In genomic region chr15:58348095-58348812, GRCh38 we compare ENCODE assay signal across 1 cellular context.
TF ChIP-seq lines count a peak whose summit lies in the region.

No MANE protein-coding gene starts in this region.

TF ChIP-seq in HepG2, 621 proteins besides CTCF, POLR2A, EP300 and RAD21 (continued from another document):
- no peak for TF ChIP-seq ZBTB26 (CRISPR knock-in tag; IDR thresholded peaks at IDR 0.05; ENCODE audit: borderline replicate concordance)
- 0 out of 2 replicates have a peak, but pooled peaks have one; percentile 12 for TF ChIP-seq HMG20A (CRISPR knock-in tag; IDR thresholded peaks at IDR 0.05; ENCODE audit: borderline replicate concordance)
- peak; percentile 28; the same call in 1 of the 2 replicates for TF ChIP-seq ARID5B (CRISPR knock-in tag; IDR thresholded peaks at IDR 0.05)
- TF ChIP-seq NR2F2 (IDR thresholded peaks at IDR 0.05; ENCODE audit: borderline replicate concordance, low read depth): no peak
- TF ChIP-seq FOXP1 (IDR thresholded peaks at IDR 0.05): no peak
- TF ChIP-seq FOXP1 (CRISPR knock-in tag; IDR thresholded peaks at IDR 0.05): peak; percentile 69
- no peak for TF ChIP-seq ZNF569 (CRISPR knock-in tag; IDR thresholded peaks at IDR 0.05; ENCODE audit: borderline replicate concordance)
- no peak for TF ChIP-seq YY1 (IDR thresholded peaks at IDR 0.05; ENCODE audit: insufficient read depth, insufficient replicate concordance, low read depth, low read length)
- peak; percentile 80; the same call in 1 of the 2 replicates for TF ChIP-seq ZNF281 (CRISPR knock-in tag; IDR thresholded peaks at IDR 0.05; ENCODE audit: borderline replicate concordance)
- no peak for TF ChIP-seq DRAP1 (CRISPR knock-in tag; IDR thresholded peaks at IDR 0.05)
- TF ChIP-seq FOXO1 (CRISPR knock-in tag; IDR thresholded peaks at IDR 0.05): peak; percentile 40; the same call in 1 of the 2 replicates
- TF ChIP-seq NR1H2 (CRISPR knock-in tag; IDR thresholded peaks at IDR 0.05; ENCODE audit: borderline replicate concordance, low read depth): no peak
- TF ChIP-seq SP140L (CRISPR knock-in tag; IDR thresholded peaks at IDR 0.05; ENCODE audit: borderline replicate concordance): no peak
- no peak for TF ChIP-seq ZNF543 (CRISPR knock-in tag; IDR thresholded peaks at IDR 0.05)
- TF ChIP-seq SETDB1 (CRISPR knock-in tag; IDR thresholded peaks at IDR 0.05; ENCODE audit: borderline replicate concordance): no peak
- peak; percentile 92 for TF ChIP-seq SIX1 (CRISPR knock-in tag; IDR thresholded peaks at IDR 0.05; ENCODE audit: borderline replicate concordance)
- TF ChIP-seq SAP130 (CRISPR knock-in tag; IDR thresholded peaks at IDR 0.05; ENCODE audit: low read depth): 0 out of 2 replicates have a peak, but pooled peaks have one; percentile 30
- no peak for TF ChIP-seq KDM5A (IDR thresholded peaks at IDR 0.05; ENCODE audit: borderline replicate concordance, low read length)
- no peak for TF ChIP-seq STAG1 (CRISPR knock-in tag; IDR thresholded peaks at IDR 0.05)
- TF ChIP-seq JUN (CRISPR knock-in tag; IDR thresholded peaks at IDR 0.05): no peak
- TF ChIP-seq ZNF644 (CRISPR knock-in tag; IDR thresholded peaks at IDR 0.05; ENCODE audit: low read depth): peak; percentile 36; the same call in 1 of the 2 replicates
- TF ChIP-seq ZFP41 (CRISPR knock-in tag; IDR thresholded peaks at IDR 0.05; ENCODE audit: borderline replicate concordance): no peak
- peak; percentile 91 for TF ChIP-seq SIX4 (CRISPR knock-in tag; IDR thresholded peaks at IDR 0.05)
- no peak for TF ChIP-seq SOX6 (IDR thresholded peaks at IDR 0.05)
- 0 out of 2 replicates have a peak, but pooled peaks have one; percentile 31 for TF ChIP-seq SOX6 (CRISPR knock-in tag; IDR thresholded peaks at IDR 0.05)
- TF ChIP-seq SOX13 (IDR thresholded peaks at IDR 0.05): no peak
- TF ChIP-seq SOX13 (CRISPR knock-in tag; conservative IDR thresholded peaks at IDR 0.05 in 1 of 2, IDR thresholded peaks at IDR 0.05 in 1 of 2): peak in 1 of 2 experiments; percentile 34; a peak in 1 of 4 replicates
- TF ChIP-seq ZNF737 (CRISPR knock-in tag; IDR thresholded peaks at IDR 0.05; ENCODE audit: borderline replicate concordance): no peak
- TF ChIP-seq ZNF660 (CRISPR knock-in tag; IDR thresholded peaks at IDR 0.05; ENCODE audit: borderline replicate concordance, low read depth): no peak
- TF ChIP-seq RFX3 (CRISPR knock-in tag; IDR thresholded peaks at IDR 0.05): no peak
- TF ChIP-seq FOXA1 (IDR thresholded peaks at IDR 0.05): no peak
- TF ChIP-seq FOXA1 (CRISPR knock-in tag; IDR thresholded peaks at IDR 0.05): 0 out of 2 replicates have a peak, but pooled peaks have one; percentile 24
